7 cellular contexts compared by ENCODE assay signal in the genomic region with DNA sequence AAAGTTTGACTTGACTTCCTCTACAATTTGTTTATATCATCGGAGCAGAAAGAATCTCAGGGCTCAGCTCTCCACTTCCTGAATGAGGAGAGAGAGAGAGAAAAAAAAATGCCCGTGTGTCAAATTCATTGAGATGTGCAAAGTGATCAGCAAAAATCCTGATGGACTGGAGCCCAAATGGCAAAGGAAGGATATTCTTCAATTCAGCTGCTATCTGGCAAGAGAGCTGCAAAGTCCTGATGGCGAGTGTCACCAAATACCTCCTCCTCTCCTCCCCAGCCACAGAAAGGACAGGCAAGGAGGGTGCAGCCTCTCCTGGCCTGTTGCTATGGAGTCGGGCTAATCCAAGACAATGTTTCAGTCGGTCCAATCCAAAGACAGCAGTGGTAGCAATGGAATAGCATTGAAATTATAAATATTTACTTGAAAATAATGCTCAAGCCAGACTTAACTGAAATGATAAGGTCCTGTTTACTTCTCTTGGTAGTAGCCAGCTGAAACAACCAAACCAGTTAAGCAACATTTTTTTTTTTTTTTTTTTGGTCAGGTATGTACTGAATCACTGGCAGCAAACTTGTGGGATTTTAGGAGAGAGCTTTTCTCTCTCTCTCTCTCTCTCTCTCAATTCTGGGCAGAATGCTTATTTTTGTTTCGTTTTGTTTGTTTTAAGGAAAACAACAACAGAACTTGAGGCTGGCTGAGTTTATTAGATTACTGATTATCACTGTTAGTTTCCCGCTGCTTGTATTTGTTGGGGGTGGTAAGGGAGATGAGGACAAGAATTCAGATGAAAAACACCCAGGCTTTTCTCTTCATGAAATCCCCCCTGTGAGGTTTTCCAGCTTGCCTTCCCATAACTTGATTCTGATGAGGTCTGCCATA.
DNase-seq lines count a peak whose midpoint lies in the region; FAIRE-seq and TF ChIP-seq lines count a peak whose summit lies in the region.

No MANE protein-coding gene starts in this region.

- peak overlapping the region; percentile 80 for H3K9ac ChIP-seq in iPS-20b (ENCODE audit: low read depth, low read length)

- H3K27me3 ChIP-seq in ascending aorta: no peaks in the 10 kb centered on the region
- H3K27me3 ChIP-seq in iPS-20b (ENCODE audit: insufficient read depth, low read length): no peaks in the 10 kb centered on the region
- H3K27me3 ChIP-seq in small intestine (ENCODE audit: control insufficient read depth in 2 of 2, insufficient read depth in 2 of 2, low read length in 2 of 2): no peaks in the 10 kb centered on the region

- H3K36me3 ChIP-seq in ascending aorta (no peaks in the 10 kb centered on the region), iPS-20b (ENCODE audit: insufficient read depth, low read depth, low read length) (no peaks in the 10 kb centered on the region), small intestine (ENCODE audit: control insufficient read depth in 2 of 2, insufficient read depth in 2 of 2, low read length in 2 of 2) (no peaks in the 10 kb centered on the region)

- no peak for TF ChIP-seq CTCF in ascending aorta (IDR thresholded peaks at IDR 0.05)

- DNase-seq in GM03348 (ENCODE audit: low spot score) (peak; percentile 27), NCI-H2171 (lab: John Stamatoyannopoulos, UW) (peak; percentile 36), ascending aorta (ENCODE audit: low spot score in 2 of 2) (no peak), small intestine (peak; percentile 56), occipital lobe (lab: John Stamatoyannopoulos, UW) (no peak), NCI-H226 (no peak)

- H3K4me3 ChIP-seq in ascending aorta (peak overlapping the region; percentile 16 to 41), iPS-20b (ENCODE audit: low read length) (peak overlapping the region; percentile 27; the same call in 1 of the 2 replicates), small intestine (ENCODE audit: low read depth in 1 of 2, low read length in 2 of 2) (no peak overlapping the region)

- H3K9me3 ChIP-seq in ascending aorta (no peaks in the 10 kb centered on the region), iPS-20b (ENCODE audit: insufficient read depth, low read depth, low read length) (no peaks in the 10 kb centered on the region), small intestine (ENCODE audit: control insufficient read depth, low read depth) (no peaks in the 10 kb centered on the region)

- 5 to 12% (median 8%) methylated on average over 7 of the region's 7 CpGs for WGBS in small intestine, 3 donors

- H3K4me1 ChIP-seq in ascending aorta (peaks cover 0 to 19% of the 10 kb centered on the region in 2 donors), iPS-20b (ENCODE audit: insufficient read depth, low read length) (peaks cover 48% of the 10 kb centered on the region), small intestine (ENCODE audit: control insufficient read depth in 2 of 2, insufficient read depth in 1 of 2, low read depth in 1 of 2, low read length in 1 of 2) (peaks cover 6 to 18% of the 10 kb centered on the region in 2 donors)

- intact Hi-C loops in ascending aorta (cut with DNase I): loop anchor here (5.0 kb wide), 1 partner anchor 39 kb away; no protein-coding TSS in a partner anchor

- FAIRE-seq in small intestine (lab: Jason Lieb, UNC): no peak

- H3K27ac ChIP-seq in ascending aorta: peak overlapping the region in 1 of 2 donors; percentile 41
- peak overlapping the region; percentile 99 for H3K27ac ChIP-seq in iPS-20b (ENCODE audit: low read length)
- peak overlapping the region; percentile 91 to 93 for H3K27ac ChIP-seq in small intestine (ENCODE audit: low read depth in 1 of 2, low read length in 1 of 2)

Comparison
In these comparisons a context has a peak if more than half of its experiments do, and no peak if none do; other contexts are left out.
1. DNase-seq: peak in GM03348 (single experiment), NCI-H2171 (single experiment) and small intestine (single experiment); none in ascending aorta (0 of 2), occipital lobe (single experiment) and NCI-H226 (single experiment).
2. H3K4me3 ChIP-seq: peak in ascending aorta (2 of 2) and iPS-20b (single experiment); none in small intestine (0 of 2).